8 cellular contexts compared by ENCODE assay signal in the genomic region with DNA sequence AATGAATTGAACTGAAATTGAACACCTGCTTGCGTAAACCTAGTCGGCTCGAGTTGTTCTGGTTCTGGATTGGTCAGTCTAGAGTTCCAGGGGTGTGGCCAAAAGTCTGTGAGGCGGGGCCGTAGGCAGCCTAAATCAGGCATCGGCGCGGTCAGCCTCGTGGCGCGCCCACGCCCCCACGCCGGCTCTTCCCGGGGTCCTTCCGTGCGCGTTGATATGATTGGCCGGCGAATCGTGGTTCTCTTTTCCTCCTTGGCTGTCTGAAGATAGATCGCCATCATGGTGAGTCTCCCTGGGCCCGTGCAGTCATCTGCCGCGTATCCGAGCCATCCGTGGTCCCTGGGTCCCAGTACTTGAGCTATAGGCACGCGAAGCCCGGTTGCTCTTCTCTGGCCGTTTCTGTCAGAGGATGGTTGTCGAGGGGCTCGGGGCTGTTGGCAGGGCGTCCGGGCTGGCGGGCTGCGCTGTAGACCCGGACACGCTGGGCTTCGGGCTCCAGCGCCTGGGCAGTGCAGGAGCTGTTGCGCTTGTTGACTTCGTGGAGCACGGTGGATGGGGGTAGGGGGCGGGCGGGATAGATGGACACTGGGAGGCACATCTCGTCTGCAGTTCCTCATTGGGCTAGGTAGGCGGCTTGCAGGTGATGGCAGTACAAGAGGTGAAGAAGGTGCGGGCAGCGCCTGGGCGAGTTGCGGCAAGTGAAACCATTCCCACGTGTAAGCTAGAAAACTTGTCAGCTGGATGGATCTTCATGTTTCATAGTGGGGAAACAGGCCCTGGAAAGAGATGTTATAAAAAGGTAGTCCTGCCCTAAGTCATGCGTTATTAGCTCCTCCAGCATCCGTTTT. TPM values are rescaled to one million over a fixed set of nuclear protein-coding genes. Genes with fewer than 3 reads are reported as not detected.
DNase-seq lines count a peak whose midpoint lies in the region; ATAC-seq, FAIRE-seq and TF ChIP-seq lines count a peak whose summit lies in the region.

A gene (plus strand): TSS at position 241 of the 848 bp plus-strand sequence. CDS start 39 bp downstream, at position 280.

- peaks cover 47% of the 10 kb centered on the region for H3K4me1 Mint-ChIP-seq in chondrocyte (ENCODE audit: low read depth)

- H3K9ac ChIP-seq in kidney (ENCODE audit: low read length in 2 of 2), result peak within 1 kb of the TSS; percentile 71 to 81

- H3K9me3 Mint-ChIP-seq in chondrocyte (ENCODE audit: low read depth), result no peaks in the 10 kb centered on the region

- intact Hi-C loops in kidney (cut with DNase I), result no loop called here

- peak; percentile 99 for TF ChIP-seq POLR2A in GM19193 (IDR thresholded peaks at IDR 0.05; ENCODE audit: extremely low read depth, insufficient read depth, insufficient read length)

- H3K36me3 Mint-ChIP-seq in chondrocyte (ENCODE audit: low read depth), result peaks cover 19% of the 10 kb centered on the region

- peak within 1 kb of the TSS; percentile 76 for H3K27ac Mint-ChIP-seq in chondrocyte (ENCODE audit: unreplicated experiment)

- peak; percentile 78 for ATAC-seq in HG03439 (IDR thresholded peaks at IDR 0.05; ENCODE audit: unreplicated experiment)

- H3K4me1 ChIP-seq in kidney (ENCODE audit: control insufficient read depth in 1 of 2, insufficient read depth in 1 of 2, low read depth in 1 of 2, low read length in 2 of 2), result peaks cover 9 to 10% of the 10 kb centered on the region in 2 donors

- peak within 1 kb of the TSS in 1 of 2 donors; percentile 79 for H3K27ac ChIP-seq in kidney (ENCODE audit: low read depth in 2 of 2, low read length in 2 of 2)

- TF ChIP-seq CTCF in chondrocyte (IDR thresholded peaks at IDR 0.05) (peak; percentile 11), kidney (IDR thresholded peaks at IDR 0.05; ENCODE audit: borderline replicate concordance, extremely low read depth, insufficient read depth) (peak; percentile 7)

- FAIRE-seq in kidney (lab: Jason Lieb, UNC), result peak; percentile 96

- no peaks in the 10 kb centered on the region for H3K9me3 ChIP-seq in kidney (ENCODE audit: control insufficient read depth in 1 of 2, low read length in 2 of 2)

- DNase-seq in AML-193 (lab: John Stamatoyannopoulos, UW) (peak; percentile 93 to 96), NCI-H510A treated with DMSO at 0.1 percent for 48 hours (lab: John Stamatoyannopoulos, UW) (peak; percentile 98), chondrocyte (ENCODE audit: low spot score) (no peak), kidney (peak; percentile 97)
- DNase-seq in activated CD4-positive, alpha-beta T cell treated with anti-CD3 and anti-CD28 coated beads for 24 hours (ENCODE audit: low read depth in 2 of 2), result peak; percentile 91 to 94
- DNase-seq in stimulated activated CD4-positive, alpha-beta T cell treated with anti-CD3 and anti-CD28 coated beads, Interleukin-15, amount 100 ng/mL, for 24 hours, result peak; percentile 95

- H3K27me3 Mint-ChIP-seq in chondrocyte (ENCODE audit: low read depth), result no peaks in the 10 kb centered on the region

- H3K4me3 ChIP-seq in kidney (ENCODE audit: low read length in 2 of 2), result peak within 1 kb of the TSS; percentile 73 to 97

- peaks cover 22 to 30% of the 10 kb centered on the region in 2 donors for H3K36me3 ChIP-seq in kidney (ENCODE audit: control insufficient read depth in 1 of 2, insufficient read depth in 2 of 2, low read length in 2 of 2)

- H3K4me3 Mint-ChIP-seq in chondrocyte (ENCODE audit: unreplicated experiment), result peak within 1 kb of the TSS; percentile 89

RNA-seq across cellular contexts. Expression of the gene that starts here (rescaled TPM):
- total RNA-seq in chondrocyte, result 747 to 937 TPM (median 759 TPM) in 3 replicates
- 1,088 TPM for total RNA-seq in kidney
- polyA plus RNA-seq in kidney (ENCODE audit: insufficient read depth, low read depth, low replicate concordance), result 3,199 TPM
